Comparison of ENCODE assay signal across 14 cellular contexts in genomic region chr20:53937330-53937729, GRCh38.
"Had no signal": no experiment of that assay in that cellular context is flagged by ENCODE, and none has a peak within 500 bp of the region (broad histone marks: within the 10 kb centered on the region; RNA-seq: fewer than 3 reads in every experiment).

No MANE protein-coding gene starts in this region.

- DNase-seq: activated CD4-positive, alpha-beta T cell treated with anti-CD3 and anti-CD28 coated beads, Interleukin-2, amount 10 ng/mL, durations not matched to agents 24 days and 14 days; activated effector memory CD4-positive, alpha-beta T cell treated with anti-CD3 and anti-CD28 coated beads, Interleukin-2, amount 50 U/mL, for 16 hours; activated T-cell treated with anti-CD3 and anti-CD28 coated beads, Interleukin-2, amount 50 U/mL, for 4 hours; anterior cingulate cortex; cerebellar nuclear complex; kidney; right cardiac atrium; tibial artery had no signal

- FAIRE-seq: kidney had no signal

- H3K27ac ChIP-seq: gastroesophageal sphincter, neutrophil, tibial artery had no signal

- H3K9me3 ChIP-seq: gastroesophageal sphincter, neutrophil, tibial artery had no signal

- H3K36me3 ChIP-seq: gastroesophageal sphincter, neutrophil, tibial artery had no signal

- H3K4me2 ChIP-seq: smooth muscle cell had no signal

- H3K27me3 ChIP-seq: gastroesophageal sphincter, neutrophil, tibial artery had no signal

- H3K4me3 ChIP-seq: gastroesophageal sphincter, smooth muscle cell, tibial artery had no signal

- ATAC-seq: activated T-cell treated with anti-CD3 and anti-CD28 coated beads, Interleukin-2, amount 50 U/mL, for 4 hours; esophagus mucosa; gastroesophageal sphincter; right cardiac atrium; SK-N-SH treated with all-trans-retinoic acid at 6 μM for 48 hours; WTC11 had no signal
